In genomic region chr3:15796771-15797599, GRCh38 we compare ENCODE assay signal across 8 cellular contexts. TPM values are rescaled to one million over a fixed set of nuclear protein-coding genes. Genes with fewer than 3 reads are reported as not detected.
DNase-seq lines count a peak whose midpoint lies in the region; ATAC-seq and TF ChIP-seq lines count a peak whose summit lies in the region.

No MANE protein-coding gene starts in this region.

- H3K79me2 ChIP-seq in ACC112 (ENCODE audit: control insufficient read depth, insufficient read depth, low read length, unreplicated experiment): peaks cover 77% of the 10 kb centered on the region
- H3K79me2 ChIP-seq in OCI-LY3 (ENCODE audit: low read length): peaks cover 17% of the 10 kb centered on the region
- peaks cover 53% of the 10 kb centered on the region for H3K79me2 ChIP-seq in smooth muscle cell (ENCODE audit: low read depth)

- peak in 41 of 61 donors; percentile 3 to 52 (median 15) for DNase-seq in caudate nucleus (lab: John Stamatoyannopoulos, UW)
- DNase-seq in islet precursor cell: peak; percentile 61
- DNase-seq in smooth muscle cell (lab: John Stamatoyannopoulos, UW; ENCODE audit: unreplicated experiment): no peak
- no peak for DNase-seq in NCI-H1048 (lab: John Stamatoyannopoulos, UW)

- 8% methylated on average over 5 of the region's 5 CpGs for WGBS in smooth muscle cell (ENCODE audit: low lambda C conversion rate)

- peaks cover 10% of the 10 kb centered on the region for H3F3A ChIP-seq in smooth muscle cell (ENCODE audit: low read depth)

- H4K20me1 ChIP-seq in OCI-LY3 (ENCODE audit: insufficient read depth, low read length): no peaks in the 10 kb centered on the region
- H4K20me1 ChIP-seq in smooth muscle cell (ENCODE audit: low read depth): no peaks in the 10 kb centered on the region

- peak overlapping the region; percentile 98 for H3K27ac ChIP-seq in ACC112 (ENCODE audit: low read depth, low read length)
- H3K27ac ChIP-seq in OCI-LY3 (ENCODE audit: low read length): no peak overlapping the region
- peak overlapping the region; percentile 71 for H3K27ac ChIP-seq in caudate nucleus (ENCODE audit: low read depth, low read length)
- H3K27ac ChIP-seq in smooth muscle cell (ENCODE audit: low read depth): peak overlapping the region; percentile 99

- TF ChIP-seq CTCF in OCI-LY3 (IDR thresholded peaks at IDR 0.05; ENCODE audit: low read depth, low read length) (no peak), smooth muscle cell (IDR thresholded peaks at IDR 0.05; ENCODE audit: borderline replicate concordance, insufficient read depth, poor library complexity, severe bottlenecking) (no peak)

- H3K36me3 ChIP-seq in ACC112 (ENCODE audit: insufficient read depth, low read length) (peaks cover 16% of the 10 kb centered on the region), OCI-LY3 (replicated peaks; ENCODE audit: low read depth, low read length) (no peaks in the 10 kb centered on the region), smooth muscle cell (ENCODE audit: low read depth) (peaks cover under 1% of the 10 kb centered on the region)

- H3K9me3 ChIP-seq in OCI-LY3 (ENCODE audit: insufficient read depth, low read length) (no peaks in the 10 kb centered on the region), smooth muscle cell (replicated peaks; ENCODE audit: low read depth) (no peaks in the 10 kb centered on the region)

- peak; percentile 32 for ATAC-seq in GM21515 (IDR thresholded peaks at IDR 0.05; ENCODE audit: unreplicated experiment)
- ATAC-seq in HG03342 (IDR thresholded peaks at IDR 0.05; ENCODE audit: unreplicated experiment): no peak

- H3K4me1 ChIP-seq in ACC112 (ENCODE audit: control insufficient read depth, insufficient read depth, low read length, unreplicated experiment) (peaks cover 41% of the 10 kb centered on the region), OCI-LY3 (ENCODE audit: low read length) (peaks cover 50% of the 10 kb centered on the region), smooth muscle cell (ENCODE audit: low read depth) (peaks cover 60% of the 10 kb centered on the region)

- H3K4me3 ChIP-seq in ACC112 (ENCODE audit: low read depth, low read length) (peak overlapping the region; percentile 81), OCI-LY3 (ENCODE audit: low read length) (no peak overlapping the region; the same call in 1 of the 2 replicates), smooth muscle cell (peak overlapping the region; percentile 54)

- H3K27me3 ChIP-seq in ACC112 (ENCODE audit: insufficient read depth, low read length) (no peaks in the 10 kb centered on the region), OCI-LY3 (ENCODE audit: low read depth, low read length) (no peaks in the 10 kb centered on the region), smooth muscle cell (ENCODE audit: low read depth) (no peaks in the 10 kb centered on the region)

- H3K9ac ChIP-seq in OCI-LY3 (ENCODE audit: low read length) (no peak overlapping the region), smooth muscle cell (ENCODE audit: low read depth) (peak overlapping the region; percentile 96)

- H2AFZ ChIP-seq in ACC112 (ENCODE audit: low read length, unreplicated experiment): no peak overlapping the region
- H2AFZ ChIP-seq in OCI-LY3 (ENCODE audit: low read depth, low read length): no peak overlapping the region
- H2AFZ ChIP-seq in smooth muscle cell (ENCODE audit: low read depth): no peak overlapping the region

- H3K4me2 ChIP-seq in OCI-LY3 (ENCODE audit: low read length) (peak overlapping the region; percentile 68), smooth muscle cell (peak overlapping the region; percentile 98)

RNA-seq across cellular contexts. Expression of gene ANKRD28, which starts 0.8 kb away (rescaled TPM):
- 35.7 and 47.3 TPM in 2 replicates for total RNA-seq in smooth muscle cell
- 8.6 and 11.8 TPM in 2 replicates for polyA plus RNA-seq in smooth muscle cell

Comparison
In these comparisons a context has a peak if more than half of its experiments do, and no peak if none do; other contexts are left out.
1. DNase-seq: peak in caudate nucleus (41 of 61) and islet precursor cell (single experiment); none in smooth muscle cell (single experiment) and NCI-H1048 (single experiment).